ENCODE assay signal across 8 cellular contexts in genomic region chr1:113976609-113977278, GRCh38. TPM values are rescaled to one million over a fixed set of nuclear protein-coding genes. Genes with fewer than 3 reads are reported as not detected.
A peak's percentile ranks its signal among the peaks of the same experiment; 100 is the strongest.
DNase-seq lines count a peak whose midpoint lies in the region; ATAC-seq and TF ChIP-seq lines count a peak whose summit lies in the region.

No MANE protein-coding gene starts in this region.

- H3K27ac Mint-ChIP-seq in T-helper 17 cell: peak overlapping the region; percentile 94

- peak overlapping the region; percentile 63 for H3K4me3 Mint-ChIP-seq in T-helper 17 cell

- H3K9me3 ChIP-seq in HAP-1 (no peaks in the 10 kb centered on the region), T-helper 17 cell (ENCODE audit: control insufficient read depth, low read length, poor library complexity, severe bottlenecking) (no peaks in the 10 kb centered on the region), mucosa of descending colon (no peaks in the 10 kb centered on the region)

- no peaks in the 10 kb centered on the region for H3K27me3 ChIP-seq in HAP-1 (ENCODE audit: low read depth)

- peaks cover 35% of the 10 kb centered on the region for H3K4me1 Mint-ChIP-seq in T-helper 17 cell

- in situ Hi-C loops in HAP-1 (cut with MboI; ENCODE audit: low sequenced_read_pairs): no loop called here

- H3K4me3 ChIP-seq in AG09309 (ENCODE audit: control insufficient read depth, low read depth, low read length): no peak overlapping the region
- no peak overlapping the region for H3K4me3 ChIP-seq in HAP-1
- no peak overlapping the region for H3K4me3 ChIP-seq in mucosa of descending colon

- TF ChIP-seq CTCF in AG09309 (IDR thresholded peaks at IDR 0.05; ENCODE audit: control insufficient read depth, insufficient read depth, low read depth, low read length, missing control alignments) (peak; percentile 77), mucosa of descending colon (IDR thresholded peaks at IDR 0.05) (no peak)

- DNase-seq in AG09309 (ENCODE audit: low read depth) (no peak), HAP-1 (ENCODE audit: low spot score in 2 of 2) (peak; percentile 72 to 88), T-helper 17 cell (no peak), left ventricle myocardium superior (no peak), stromal cell of bone marrow (ENCODE audit: low read depth) (peak; percentile 37), mucosa of descending colon (no peak)

- ATAC-seq in T-helper 17 cell (peak; percentile 32), left ventricle myocardium superior (peak; percentile 13), mucosa of descending colon (no peak), HG03039 (IDR thresholded peaks at IDR 0.05; ENCODE audit: unreplicated experiment) (no peak), GM21786 (IDR thresholded peaks at IDR 0.05; ENCODE audit: unreplicated experiment) (no peak)

- intact Hi-C loops in left ventricle myocardium superior (cut with micrococcal nuclease) (no loop called here), mucosa of descending colon (cut with DNase I, micrococcal nuclease) (loop anchor here in 1 of 2 donors (5.0 kb wide), 1 partner anchor 306 kb away; no protein-coding TSS in a partner anchor)

- peaks cover 8% of the 10 kb centered on the region for H3K36me3 Mint-ChIP-seq in T-helper 17 cell (ENCODE audit: low read depth)

- H3K36me3 ChIP-seq in HAP-1 (replicated peaks) (peaks cover 17% of the 10 kb centered on the region), mucosa of descending colon (ENCODE audit: low read depth) (peaks cover 8% of the 10 kb centered on the region)

- peaks cover 24% of the 10 kb centered on the region for H3K4me1 ChIP-seq in HAP-1
- H3K4me1 ChIP-seq in mucosa of descending colon (ENCODE audit: low read depth): no peaks in the 10 kb centered on the region

- H3K27me3 Mint-ChIP-seq in T-helper 17 cell: no peaks in the 10 kb centered on the region

RNA-seq across cellular contexts. Expression of gene OLFML3, which starts 2.5 kb away (rescaled TPM):
- total RNA-seq in T-helper 17 cell (1 to 10 TPM; 1.0 to 1.2 TPM), left ventricle myocardium superior (10.8 TPM), mucosa of descending colon (10 to 100 TPM in 2 of 3 donors, 1 to 10 TPM in 1; 5.4 to 51.1 (median 28.2) TPM)

RNA-seq across cellular contexts. Expression of gene HIPK1, which starts 47.6 kb away (rescaled TPM):
- 100 to 1,000 TPM; 228 to 253 TPM for total RNA-seq in T-helper 17 cell
- total RNA-seq in left ventricle myocardium superior: 52.2 TPM
- total RNA-seq in mucosa of descending colon: 10 to 100 TPM; 66.0 to 99.7 (median 68.8) TPM

Comparison
In these comparisons a context has a peak if more than half of its experiments do, and no peak if none do; other contexts are left out.
1. DNase-seq: peak in HAP-1 (2 of 2) and stromal cell of bone marrow (single experiment); none in AG09309 (single experiment), T-helper 17 cell (0 of 3), left ventricle myocardium superior (single experiment) and mucosa of descending colon (0 of 3).
2. ATAC-seq: peak in T-helper 17 cell (single experiment) and left ventricle myocardium superior (single experiment); none in mucosa of descending colon (single experiment), HG03039 (single experiment) and GM21786 (single experiment).